Comparison of ENCODE assay signal across 19 cellular contexts in the genomic region with DNA sequence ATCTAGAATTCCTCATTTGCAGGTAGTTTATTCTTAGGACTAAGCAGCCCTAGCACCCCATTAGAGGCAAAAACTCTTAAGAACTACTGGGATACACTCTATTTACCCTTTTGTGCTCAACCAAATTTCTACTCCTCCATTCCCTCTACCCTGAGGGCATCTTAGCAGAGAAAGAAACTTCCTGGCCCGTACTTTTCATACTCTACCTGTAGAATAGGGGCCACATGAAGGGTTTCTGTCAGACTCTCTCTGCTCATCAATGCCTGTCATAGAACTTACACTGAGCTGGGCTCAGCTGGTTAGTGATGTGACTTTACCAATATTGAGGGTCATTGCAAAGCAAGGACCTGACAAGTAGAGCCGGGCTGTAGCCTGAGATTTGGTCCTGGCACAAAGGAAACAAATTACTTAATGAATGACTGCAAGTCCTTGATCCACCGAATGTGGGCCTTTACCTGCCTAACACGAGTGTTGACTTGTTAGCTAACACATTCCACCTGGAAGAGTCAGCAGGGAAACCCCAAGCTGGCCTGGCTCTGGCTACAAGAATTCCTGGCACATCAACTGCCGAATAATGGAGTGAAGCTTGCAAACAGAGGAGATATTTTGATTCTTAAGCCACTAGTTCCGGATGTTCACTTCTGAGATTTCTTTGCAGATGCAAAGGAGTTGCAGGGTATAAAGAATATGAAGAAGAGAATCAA.
DNase-seq lines count a peak whose midpoint lies in the region; ATAC-seq, FAIRE-seq and TF ChIP-seq lines count a peak whose summit lies in the region.
"Had no signal": no experiment of that assay in that cellular context is flagged by ENCODE, and none has a peak within 500 bp of the region (broad histone marks: within the 10 kb centered on the region; RNA-seq: fewer than 3 reads in every experiment).

No MANE protein-coding gene starts in this region.

- TF ChIP-seq CTCF in astrocyte (IDR thresholded peaks at IDR 0.05; ENCODE audit: insufficient read depth, low read depth, low read length) (no peak), prostate gland (IDR thresholded peaks at IDR 0.05) (no peak)

- no peak overlapping the region for H2AFZ ChIP-seq in astrocyte (ENCODE audit: low read depth, low read length)

- TF ChIP-seq POLR2A in prostate gland (IDR thresholded peaks at IDR 0.05) = no peak

- H3K4me3 ChIP-seq in astrocyte (ENCODE audit: insufficient read depth, low read depth, low read length) = no peak overlapping the region
- no peak overlapping the region for H3K4me3 ChIP-seq in prostate gland
- H3K4me3 ChIP-seq: colonic mucosa, Peyer's patch, psoas muscle had no signal

- ATAC-seq in HG03025 (IDR thresholded peaks at IDR 0.05; ENCODE audit: low FRiP score, unreplicated experiment) (no peak), GM18520 (IDR thresholded peaks at IDR 0.05; ENCODE audit: unreplicated experiment) (no peak)
- ATAC-seq: CD8-positive, alpha-beta T cell had no signal

- no peak overlapping the region for H3K4me2 ChIP-seq in astrocyte (ENCODE audit: low read length)

- H3K9ac ChIP-seq in astrocyte (ENCODE audit: low read length) = no peak overlapping the region

- no peak for FAIRE-seq in astrocyte (lab: Jason Lieb, UNC)
- FAIRE-seq: G401.6 had no signal

- peak; percentile 27 for DNase-seq in Daoy (ENCODE audit: low read depth)
- peak; percentile 66 for DNase-seq in astrocyte (ENCODE audit: low read depth)
- peak; percentile 54 for DNase-seq in glomerular visceral epithelial cell (ENCODE audit: extremely low spot score)
- peak; percentile 82 for DNase-seq in prostate gland (ENCODE audit: low spot score)
- no peak for DNase-seq in stimulated activated naive CD4-positive, alpha-beta T cell treated with Interleukin-2 at 50 U/mL for 16 hours (lab: John Stamatoyannopoulos, UW)
- DNase-seq in NCI-H1048 (lab: John Stamatoyannopoulos, UW) = no peak
- DNase-seq: activated CD4-positive, alpha-beta T cell treated with anti-CD3 and anti-CD28 coated beads, Interleukin-2, amount 10 ng/mL, durations not matched to agents 7 days and 5 days; activated CD8-positive, alpha-beta memory T cell treated with anti-CD3 and anti-CD28 coated beads, Interleukin-2, amount 50 U/mL, for 48 hours; activated naive CD4-positive, alpha-beta T cell; CD8-positive, alpha-beta T cell; colonic mucosa; NCI-H774; nephron progenitor cell; Peyer's patch; psoas muscle; stimulated activated naive CD4-positive, alpha-beta T cell had no signal

- H3K27me3 ChIP-seq in astrocyte (ENCODE audit: insufficient read depth, low read length) = no peaks in the 10 kb centered on the region
- no peaks in the 10 kb centered on the region for H3K27me3 ChIP-seq in prostate gland (replicated peaks; ENCODE audit: insufficient read depth)
- H3K27me3 ChIP-seq: colonic mucosa, Peyer's patch had no signal

- H3K9me3 Mint-ChIP-seq in astrocyte (ENCODE audit: unreplicated experiment) = no peaks in the 10 kb centered on the region
- H3K9me3 Mint-ChIP-seq: activated CD4-positive, alpha-beta T cell treated with anti-CD3 and anti-CD28 coated beads, Interleukin-2, amount 10 ng/mL, durations not matched to agents 7 days and 5 days; CD8-positive, alpha-beta T cell had no signal

- H3K27me3 Mint-ChIP-seq in astrocyte (ENCODE audit: low read depth, unreplicated experiment) = no peaks in the 10 kb centered on the region
- H3K27me3 Mint-ChIP-seq: activated CD4-positive, alpha-beta T cell treated with anti-CD3 and anti-CD28 coated beads, Interleukin-2, amount 10 ng/mL, durations not matched to agents 7 days and 5 days had no signal

- no peaks in the 10 kb centered on the region for H3K79me2 ChIP-seq in astrocyte (ENCODE audit: insufficient read depth, low read length)

- no peaks in the 10 kb centered on the region for H3K36me3 ChIP-seq in astrocyte (ENCODE audit: insufficient read depth, low read length)
- H3K36me3 ChIP-seq in prostate gland = no peaks in the 10 kb centered on the region
- H3K36me3 ChIP-seq: colonic mucosa, Peyer's patch had no signal

- no peak overlapping the region for H3K27ac Mint-ChIP-seq in astrocyte (ENCODE audit: unreplicated experiment)
- H3K27ac Mint-ChIP-seq: activated CD4-positive, alpha-beta T cell treated with anti-CD3 and anti-CD28 coated beads, Interleukin-2, amount 10 ng/mL, durations not matched to agents 7 days and 5 days; CD8-positive, alpha-beta T cell; nephron progenitor cell had no signal

- H3K4me1 ChIP-seq in astrocyte (ENCODE audit: insufficient read depth, low read length) = no peaks in the 10 kb centered on the region
- no peaks in the 10 kb centered on the region for H3K4me1 ChIP-seq in prostate gland (replicated peaks)
- H3K4me1 ChIP-seq: colonic mucosa, Peyer's patch had no signal

- intact Hi-C loops in prostate gland (cut with DNase I) = no loop called here

- peaks cover 8% of the 10 kb centered on the region for H3K4me1 Mint-ChIP-seq in astrocyte (ENCODE audit: low read depth, unreplicated experiment)
- H3K4me1 Mint-ChIP-seq: activated CD4-positive, alpha-beta T cell treated with anti-CD3 and anti-CD28 coated beads, Interleukin-2, amount 10 ng/mL, durations not matched to agents 7 days and 5 days had no signal

- H3K4me3 Mint-ChIP-seq in astrocyte (ENCODE audit: unreplicated experiment) = no peak overlapping the region
- H3K4me3 Mint-ChIP-seq: activated CD4-positive, alpha-beta T cell treated with anti-CD3 and anti-CD28 coated beads, Interleukin-2, amount 10 ng/mL, durations not matched to agents 7 days and 5 days; CD8-positive, alpha-beta T cell; nephron progenitor cell had no signal

- H3K9me3 ChIP-seq in astrocyte (ENCODE audit: insufficient read depth, low read depth, low read length) = no peaks in the 10 kb centered on the region
- H3K9me3 ChIP-seq in prostate gland = no peaks in the 10 kb centered on the region
- H3K9me3 ChIP-seq: colonic mucosa, Peyer's patch, psoas muscle had no signal

- no peaks in the 10 kb centered on the region for H4K20me1 ChIP-seq in astrocyte (ENCODE audit: insufficient read depth, low read length)

- H3K27ac ChIP-seq in astrocyte (ENCODE audit: low read depth, low read length) = no peak overlapping the region
- peak overlapping the region in 1 of 2 donors; percentile 23 for H3K27ac ChIP-seq in prostate gland
- H3K27ac ChIP-seq: colonic mucosa, Peyer's patch, psoas muscle had no signal

- WGBS in prostate gland = 27% methylated on average over 6 of the region's 6 CpGs

- no peaks in the 10 kb centered on the region for H3K36me3 Mint-ChIP-seq in astrocyte (ENCODE audit: low read depth, unreplicated experiment)
- H3K36me3 Mint-ChIP-seq: CD8-positive, alpha-beta T cell had no signal

Comparison
In these comparisons a context has a peak if more than half of its experiments do, and no peak if none do; other contexts are left out.
1. DNase-seq: peak in Daoy (single experiment), astrocyte (single experiment), glomerular visceral epithelial cell (single experiment) and prostate gland (single experiment); none in stimulated activated naive CD4-positive, alpha-beta T cell treated with Interleukin-2 at 50 U/mL for 16 hours (single experiment) and NCI-H1048 (single experiment).